Comparison of ENCODE assay signal across 27 cellular contexts in the genomic region with DNA sequence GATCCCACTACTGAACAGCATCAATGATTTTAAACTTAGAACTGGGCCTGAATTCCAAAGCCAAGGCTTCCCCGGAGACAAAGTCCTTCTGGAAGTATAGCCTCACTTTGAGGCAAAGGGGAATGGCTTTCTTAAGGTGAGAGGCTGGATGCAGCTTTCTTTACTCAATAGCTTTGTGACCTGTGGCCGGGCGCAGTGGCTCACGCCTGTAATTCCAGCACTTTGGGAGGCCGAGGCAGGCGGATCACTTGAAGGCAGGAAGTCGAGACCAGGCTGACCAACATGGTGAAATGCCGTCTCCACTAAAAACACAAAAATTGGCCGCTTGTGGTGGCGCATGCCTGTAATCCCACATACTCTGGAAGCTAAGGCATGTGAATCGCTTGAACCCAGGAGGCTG. TPM values are rescaled to one million over a fixed set of nuclear protein-coding genes. Genes with fewer than 3 reads are reported as not detected.
"Had no signal": no experiment of that assay in that cellular context is flagged by ENCODE, and none has a peak within 500 bp of the region (broad histone marks: within the 10 kb centered on the region; RNA-seq: fewer than 3 reads in every experiment).

No MANE protein-coding gene starts in this region.

- H3K9me3 Mint-ChIP-seq: activated CD4-positive, alpha-beta memory T cell treated with anti-CD3 and anti-CD28 coated beads, Interleukin-2, amount 10 ng/mL, durations not matched to agents 7 days and 5 days; activated CD4-positive, alpha-beta T cell treated with anti-CD3 and anti-CD28 coated beads, Interleukin-2, amount 10 ng/mL, durations not matched to agents 7 days and 5 days; nephron; stimulated activated memory B cell treated with anti-CD40 and anti-IgM and Interleukin-4, amounts not matched to agents 10 μg/mL and 1 μg/mL and 100 μg/mL, for 72 hours had no signal

- H3K9ac ChIP-seq: parathyroid adenoma had no signal

- H3K4me1 ChIP-seq: foreskin keratinocyte had no signal

- H2AFZ ChIP-seq: parathyroid adenoma had no signal

- H3K27me3 ChIP-seq: cardiac muscle cell, foreskin keratinocyte, sigmoid colon had no signal

- H3K4me3 Mint-ChIP-seq: activated CD4-positive, alpha-beta memory T cell treated with anti-CD3 and anti-CD28 coated beads, Interleukin-2, amount 10 ng/mL, durations not matched to agents 7 days and 5 days; activated CD4-positive, alpha-beta T cell treated with anti-CD3 and anti-CD28 coated beads, Interleukin-2, amount 10 ng/mL, durations not matched to agents 7 days and 5 days; activated naive CD8-positive, alpha-beta T cell; stimulated activated memory B cell treated with anti-CD40 and anti-IgM and Interleukin-4, amounts not matched to agents 10 μg/mL and 1 μg/mL and 100 μg/mL, for 72 hours; T-helper 17 cell had no signal

- ATAC-seq: body of pancreas; foreskin keratinocyte; heart right ventricle; left ventricle myocardium superior; psoas muscle; stimulated activated memory B cell treated with anti-CD40 and anti-IgM and Interleukin-4, amounts not matched to agents 10 μg/mL and 1 μg/mL and 100 μg/mL, for 72 hours; T-helper 17 cell had no signal

- H3K9me3 ChIP-seq: body of pancreas, esophagus muscularis mucosa, heart right ventricle, psoas muscle, sigmoid colon, stomach, tibial artery had no signal

- H3K36me3 Mint-ChIP-seq: activated naive CD8-positive, alpha-beta T cell; stimulated activated memory B cell treated with anti-CD40 and anti-IgM and Interleukin-4, amounts not matched to agents 10 μg/mL and 1 μg/mL and 100 μg/mL, for 72 hours had no signal

- H3K36me3 ChIP-seq: cardiac muscle cell, esophagus muscularis mucosa, heart right ventricle, sigmoid colon, stomach, tibial artery had no signal

- H3K4me3 ChIP-seq: body of pancreas, cardiac muscle cell, esophagus muscularis mucosa, heart right ventricle, psoas muscle, sigmoid colon, stomach, tibial artery had no signal

- H3K27ac Mint-ChIP-seq: activated CD4-positive, alpha-beta memory T cell treated with anti-CD3 and anti-CD28 coated beads, Interleukin-2, amount 10 ng/mL, durations not matched to agents 7 days and 5 days; activated CD4-positive, alpha-beta T cell treated with anti-CD3 and anti-CD28 coated beads, Interleukin-2, amount 10 ng/mL, durations not matched to agents 7 days and 5 days; activated naive CD8-positive, alpha-beta T cell; nephron; stimulated activated memory B cell treated with anti-CD40 and anti-IgM and Interleukin-4, amounts not matched to agents 10 μg/mL and 1 μg/mL and 100 μg/mL, for 72 hours; T-helper 17 cell had no signal

- H3K79me2 ChIP-seq: parathyroid adenoma had no signal

- DNase-seq: activated CD4-positive, alpha-beta memory T cell treated with anti-CD3 and anti-CD28 coated beads, Interleukin-2, amount 10 ng/mL, durations not matched to agents 7 days and 5 days; activated CD4-positive, alpha-beta T cell treated with anti-CD3 and anti-CD28 coated beads for 1 hour; activated CD4-positive, alpha-beta T cell treated with anti-CD3 and anti-CD28 coated beads, Interleukin-2, amount 10 ng/mL, durations not matched to agents 7 days and 5 days; activated naive CD4-positive, alpha-beta T cell; activated T-cell treated with anti-CD3 and anti-CD28 coated beads, Interleukin-2, amount 50 U/mL, for 48 hours; aorta; body of pancreas; foreskin keratinocyte; heart right ventricle; left ventricle myocardium superior; occipital lobe; psoas muscle; sigmoid colon; small intestine; stimulated activated CD4-positive, alpha-beta T cell treated with anti-CD3 and anti-CD28 coated beads, Interleukin-1b, Interleukin-23, amount 100 ng/mL, for 48 hours; stimulated activated CD4-positive, alpha-beta T cell treated with anti-CD3 and anti-CD28 coated beads, Interleukin-4, amount 100 ng/mL, for 4 hours; stimulated activated CD8-positive, alpha-beta memory T cell treated with anti-CD3 and anti-CD28 coated beads, Interleukin-4, amount 100 ng/mL, for 48 hours; stomach; T-helper 17 cell had no signal

- H3K27ac ChIP-seq: body of pancreas, cardiac muscle cell, esophagus muscularis mucosa, foreskin keratinocyte, heart right ventricle, parathyroid adenoma, psoas muscle, sigmoid colon, stomach, tibial artery had no signal

RNA-seq across cellular contexts. Expression of a gene that starts 3.2 kb away (rescaled TPM):
- total RNA-seq: activated CD4-positive, alpha-beta T cell treated with anti-CD3 and anti-CD28 coated beads, Interleukin-2, amount 10 ng/mL, durations not matched to agents 7 days and 5 days; lung microvascular endothelial cell had no signal
